ENCODE assay signal across 12 cellular contexts in the genomic region with DNA sequence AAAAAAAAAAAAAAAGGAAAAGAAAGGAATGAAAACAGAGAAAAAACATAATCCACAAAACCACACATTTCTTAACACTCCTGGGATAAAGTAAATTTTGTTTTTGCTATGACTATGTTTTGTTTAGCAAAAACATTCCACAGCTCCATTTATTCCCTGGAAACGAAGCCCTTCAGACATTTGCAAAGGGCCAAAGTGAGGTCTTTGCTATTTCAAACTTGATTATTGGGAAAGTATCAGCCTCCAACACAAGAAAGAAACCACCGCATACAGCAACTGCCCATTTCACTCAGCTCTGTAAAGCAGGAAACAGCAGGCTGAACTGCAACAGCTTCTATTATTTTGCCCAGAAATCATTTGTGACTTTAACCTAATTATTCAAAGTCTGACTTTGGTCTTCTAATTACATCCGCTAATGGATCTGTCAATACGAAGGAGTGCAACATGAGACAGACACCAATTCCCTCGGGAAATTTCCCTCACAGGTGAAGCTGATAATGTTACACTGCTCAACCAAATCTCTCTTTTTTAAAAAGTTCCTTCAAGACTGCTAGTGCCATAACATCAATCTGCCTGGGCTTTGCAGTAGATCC.
DNase-seq lines count a peak whose midpoint lies in the region; ATAC-seq and TF ChIP-seq lines count a peak whose summit lies in the region.
"Had no signal": no experiment of that assay in that cellular context is flagged by ENCODE, and none has a peak within 500 bp of the region (broad histone marks: within the 10 kb centered on the region; RNA-seq: fewer than 3 reads in every experiment).

No MANE protein-coding gene starts in this region.

- peak overlapping the region; percentile 41 for H3K27ac ChIP-seq in cardiac muscle cell
- peak overlapping the region in 1 of 2 donors; percentile 54 for H3K27ac ChIP-seq in aorta (ENCODE audit: low read depth in 1 of 2, low read length in 2 of 2)
- H3K27ac ChIP-seq: breast epithelium had no signal

- WGBS in aorta, 2 donors = 10 to 11% methylated on average over 5 of the region's 5 CpGs

- no peak overlapping the region for H3K4me3 Mint-ChIP-seq in endothelial cell (ENCODE audit: unreplicated experiment)
- H3K4me3 Mint-ChIP-seq: naive thymus-derived CD8-positive, alpha-beta T cell had no signal

- no peaks in the 10 kb centered on the region for H3K36me3 ChIP-seq in cardiac muscle cell
- H3K36me3 ChIP-seq in aorta (ENCODE audit: control insufficient read depth in 1 of 2, insufficient read depth in 2 of 2, low read length in 1 of 2) = no peaks in the 10 kb centered on the region
- H3K36me3 ChIP-seq: breast epithelium had no signal

- H3K4me1 Mint-ChIP-seq in endothelial cell (ENCODE audit: unreplicated experiment) = peaks cover 4% of the 10 kb centered on the region

- no peak overlapping the region for H3K4me3 ChIP-seq in cardiac muscle cell
- H3K4me3 ChIP-seq in fibroblast of the aortic adventitia (ENCODE audit: low read depth, low read length) = no peak overlapping the region
- H3K4me3 ChIP-seq in aorta (ENCODE audit: low read length in 2 of 2) = no peak overlapping the region
- H3K4me3 ChIP-seq: breast epithelium had no signal

- no peak for TF ChIP-seq CTCF in cardiac muscle cell (IDR thresholded peaks at IDR 0.05; ENCODE audit: low read depth, low read length)
- TF ChIP-seq CTCF in fibroblast of the aortic adventitia (IDR thresholded peaks at IDR 0.05; ENCODE audit: insufficient read depth, low read length) = no peak
- no peak for TF ChIP-seq CTCF in endothelial cell (IDR thresholded peaks at IDR 0.05; ENCODE audit: unreplicated experiment)

- no peaks in the 10 kb centered on the region for H3K9me3 ChIP-seq in cardiac muscle cell (ENCODE audit: low read depth)
- H3K9me3 ChIP-seq in aorta (ENCODE audit: control insufficient read depth, low read length) = no peaks in the 10 kb centered on the region
- H3K9me3 ChIP-seq: breast epithelium had no signal

- H3K27me3 ChIP-seq in cardiac muscle cell (no peaks in the 10 kb centered on the region), aorta (ENCODE audit: control insufficient read depth in 1 of 2, insufficient read depth in 2 of 2, low read length in 1 of 2) (no peaks in the 10 kb centered on the region)
- H3K27me3 ChIP-seq: breast epithelium had no signal

- intact Hi-C loops in left ventricle myocardium superior (cut with micrococcal nuclease) = no loop called here
- intact Hi-C loops in aorta (cut with DNase I) = loop anchor here in 1 of 2 donors (5.0 kb wide), 1 partner anchor 39 kb away; no protein-coding TSS in a partner anchor

- H3K27ac Mint-ChIP-seq in endothelial cell (ENCODE audit: unreplicated experiment) = no peak overlapping the region

- H3K4me1 ChIP-seq in cardiac muscle cell (ENCODE audit: low read depth) (peaks cover 40% of the 10 kb centered on the region), aorta (ENCODE audit: control insufficient read depth in 1 of 2, insufficient read depth in 2 of 2, low read length in 2 of 2) (peaks cover 4 to 11% of the 10 kb centered on the region in 2 donors)
- H3K4me1 ChIP-seq: breast epithelium had no signal

- DNase-seq in cardiac muscle cell (ENCODE audit: low read depth in 1 of 2, low spot score in 1 of 2) (peak in 1 of 2 donors; percentile 28), left ventricle myocardium superior (no peak), NCI-H82 treated with DMSO at 0.1 percent for 48 hours (lab: John Stamatoyannopoulos, UW; ENCODE audit: unreplicated experiment) (peak; percentile 14), fibroblast of the aortic adventitia (ENCODE audit: low read depth) (peak; percentile 42), aorta (no peak), EL (no peak), endothelial cell (ENCODE audit: low spot score) (no peak)
- no peak for DNase-seq in stimulated activated CD4-positive, alpha-beta T cell treated with anti-CD3 and anti-CD28 coated beads, Interleukin-12 subunit alpha, Interleukin-12 subunit beta, amount 100 ng/mL, for 4 hours
- DNase-seq: ACHN; naive thymus-derived CD8-positive, alpha-beta T cell; stimulated activated CD4-positive, alpha-beta T cell treated with anti-CD3 and anti-CD28 coated beads, Interleukin-4, amount 100 ng/mL, for 24 hours had no signal

- H3K27me3 Mint-ChIP-seq in endothelial cell (ENCODE audit: unreplicated experiment) = no peaks in the 10 kb centered on the region
- H3K27me3 Mint-ChIP-seq: naive thymus-derived CD8-positive, alpha-beta T cell had no signal

- no peaks in the 10 kb centered on the region for H3K9me3 Mint-ChIP-seq in endothelial cell (ENCODE audit: unreplicated experiment)

- ATAC-seq in left ventricle myocardium superior (no peak), aorta (ENCODE audit: low FRiP score) (peak; percentile 54)
- ATAC-seq: naive thymus-derived CD8-positive, alpha-beta T cell had no signal

- no peaks in the 10 kb centered on the region for H3K36me3 Mint-ChIP-seq in endothelial cell (ENCODE audit: low read depth, unreplicated experiment)

Comparison
In these comparisons a context has a peak if more than half of its experiments do, and no peak if none do; other contexts are left out.
1. DNase-seq: peak in NCI-H82 treated with DMSO at 0.1 percent for 48 hours (single experiment) and fibroblast of the aortic adventitia (single experiment); none in left ventricle myocardium superior (single experiment), aorta (0 of 2), EL (single experiment), endothelial cell (single experiment) and stimulated activated CD4-positive, alpha-beta T cell treated with anti-CD3 and anti-CD28 coated beads, Interleukin-12 subunit alpha, Interleukin-12 subunit beta, amount 100 ng/mL, for 4 hours (single experiment).